ENCODE assay signal across 1 cellular context in the genomic region with DNA sequence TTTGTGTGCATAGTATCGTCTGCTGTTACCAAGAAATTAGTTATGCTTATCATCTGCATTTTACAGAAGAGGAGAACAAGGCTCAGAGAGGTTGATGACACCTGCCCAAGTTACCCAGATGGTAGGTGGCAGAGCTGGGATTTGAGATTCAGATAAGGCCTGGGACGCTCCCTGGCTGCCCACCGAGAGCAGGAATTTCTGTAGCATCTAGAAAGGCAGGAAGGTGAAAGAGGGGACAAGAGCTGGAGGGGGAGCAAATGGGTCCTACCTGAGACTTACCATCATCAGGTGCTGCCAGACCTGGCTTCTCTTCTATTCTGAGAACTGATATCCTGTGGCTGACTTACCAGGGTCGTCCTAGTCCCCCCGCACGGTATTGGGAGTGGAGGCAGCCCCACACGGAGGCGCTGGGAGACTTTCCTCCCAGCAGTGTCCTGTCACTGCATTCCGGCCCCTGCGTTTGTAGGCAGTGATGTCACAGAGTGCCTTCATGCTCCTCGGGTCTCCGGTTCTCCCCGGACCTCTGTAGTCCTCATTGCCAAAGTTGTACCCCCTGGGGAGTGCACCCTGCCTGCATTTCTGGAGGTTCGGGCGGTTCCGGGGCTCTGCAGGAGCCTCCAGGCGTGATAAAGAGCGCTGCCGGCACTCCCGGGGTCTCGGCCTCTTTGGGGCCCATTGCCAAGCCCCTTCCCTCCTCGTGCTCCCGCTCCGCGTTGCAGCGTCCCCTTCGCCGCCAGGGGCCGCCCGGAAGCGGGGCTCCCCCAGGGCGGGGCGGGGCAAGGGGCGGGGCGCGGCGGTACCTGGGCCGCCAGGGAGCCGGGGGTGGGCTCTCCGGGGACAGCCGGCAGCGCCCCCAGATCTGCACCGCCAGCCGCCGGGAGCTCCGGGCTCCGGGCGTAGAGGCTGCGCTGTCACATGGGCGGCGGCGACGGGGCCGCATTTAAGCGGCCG.
TF ChIP-seq lines count a peak whose summit lies in the region.

A gene (plus strand): TSS at position 856 of the 951 bp plus-strand sequence. CDS start 60 bp downstream, at position 916.

TF ChIP-seq in H1, 55 proteins besides CTCF, POLR2A, EP300 and RAD21:
- TF ChIP-seq ZNF274 (IDR thresholded peaks at IDR 0.05; ENCODE audit: borderline replicate concordance, extremely low read depth, low read length) (no peak), PHF8 (conservative IDR thresholded peaks at IDR 0.05; ENCODE audit: low read depth, low read length) (0 out of 2 replicates have a peak, but pooled peaks have one; percentile 28), JUN (IDR thresholded peaks at IDR 0.05; ENCODE audit: low read depth, low read length) (no peak), YY1 (IDR thresholded peaks at IDR 0.05; ENCODE audit: low read depth, low read length) (peak; percentile 13; the same call in 1 of the 2 replicates), RNF2 (IDR thresholded peaks at IDR 0.05; ENCODE audit: borderline replicate concordance, low read depth, low read length, missing control alignments, poor library complexity, severe bottlenecking) (no peak), SRF (IDR thresholded peaks at IDR 0.05; ENCODE audit: low read depth, low read length) (no peak), GABPA (IDR thresholded peaks at IDR 0.05; ENCODE audit: borderline replicate concordance, insufficient read depth, low read length) (no peak), ASH2L (IDR thresholded peaks at IDR 0.05; ENCODE audit: low read length) (peak; percentile 93), RBBP5 (IDR thresholded peaks at IDR 0.05; ENCODE audit: borderline replicate concordance, low read depth, low read length) (no peak; the same call in none of the 2 replicates), SAP30 (IDR thresholded peaks at IDR 0.05; ENCODE audit: insufficient read depth, insufficient replicate concordance, low read length) (peak; percentile 91), POU5F1 (IDR thresholded peaks at IDR 0.05; ENCODE audit: low read depth, low read length) (no peak), SP1 (IDR thresholded peaks at IDR 0.05; ENCODE audit: low read depth, low read length) (peak; percentile 21; the same call in 1 of the 2 replicates), JUND (IDR thresholded peaks at IDR 0.05; ENCODE audit: low read length) (no peak), HDAC2 (IDR thresholded peaks at IDR 0.05; ENCODE audit: borderline replicate concordance in 1 of 2, low read depth in 2 of 2, low read length in 2 of 2) (0 out of 4 replicates have a peak, but pooled peaks of 1 of the 2 experiments have one; percentile 41), SIN3A (conservative IDR thresholded peaks at IDR 0.05 in 1 of 2, IDR thresholded peaks at IDR 0.05 in 1 of 2; ENCODE audit: low read depth in 1 of 2, low read length in 2 of 2) (peak in 1 of 2 experiments; percentile 70; a peak in 2 of 4 replicates), SP4 (IDR thresholded peaks at IDR 0.05; ENCODE audit: low read length) (no peak), SIX5 (IDR thresholded peaks at IDR 0.05; ENCODE audit: low read depth, low read length) (no peak), TAF7 (optimal IDR thresholded peaks at IDR 0.05; ENCODE audit: borderline replicate concordance, low read depth, low read length) (peak; percentile 47), CREB1 (IDR thresholded peaks at IDR 0.05) (peak; percentile 5; the same call in 1 of the 2 replicates), KDM4A (IDR thresholded peaks at IDR 0.05; ENCODE audit: low read depth, low read length, severe bottlenecking) (peak; percentile 31), HDAC6 (IDR thresholded peaks at IDR 0.05; ENCODE audit: low read depth, low read length) (no peak)
- TF ChIP-seq, protein P1, sequence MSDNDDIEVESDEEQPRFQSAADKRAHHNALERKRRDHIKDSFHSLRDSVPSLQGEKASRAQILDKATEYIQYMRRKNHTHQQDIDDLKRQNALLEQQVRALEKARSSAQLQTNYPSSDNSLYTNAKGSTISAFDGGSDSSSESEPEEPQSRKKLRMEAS (IDR thresholded peaks at IDR 0.05): peak; percentile 90
- TF ChIP-seq, protein P2, sequence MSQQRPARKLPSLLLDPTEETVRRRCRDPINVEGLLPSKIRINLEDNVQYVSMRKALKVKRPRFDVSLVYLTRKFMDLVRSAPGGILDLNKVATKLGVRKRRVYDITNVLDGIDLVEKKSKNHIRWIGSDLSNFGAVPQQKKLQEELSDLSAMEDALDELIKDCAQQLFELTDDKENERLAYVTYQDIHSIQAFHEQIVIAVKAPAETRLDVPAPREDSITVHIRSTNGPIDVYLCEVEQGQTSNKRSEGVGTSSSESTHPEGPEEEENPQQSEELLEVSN (IDR thresholded peaks at IDR 0.05): peak; percentile 46; the same call in 1 of the 2 replicates
- TF ChIP-seq, protein P3, sequence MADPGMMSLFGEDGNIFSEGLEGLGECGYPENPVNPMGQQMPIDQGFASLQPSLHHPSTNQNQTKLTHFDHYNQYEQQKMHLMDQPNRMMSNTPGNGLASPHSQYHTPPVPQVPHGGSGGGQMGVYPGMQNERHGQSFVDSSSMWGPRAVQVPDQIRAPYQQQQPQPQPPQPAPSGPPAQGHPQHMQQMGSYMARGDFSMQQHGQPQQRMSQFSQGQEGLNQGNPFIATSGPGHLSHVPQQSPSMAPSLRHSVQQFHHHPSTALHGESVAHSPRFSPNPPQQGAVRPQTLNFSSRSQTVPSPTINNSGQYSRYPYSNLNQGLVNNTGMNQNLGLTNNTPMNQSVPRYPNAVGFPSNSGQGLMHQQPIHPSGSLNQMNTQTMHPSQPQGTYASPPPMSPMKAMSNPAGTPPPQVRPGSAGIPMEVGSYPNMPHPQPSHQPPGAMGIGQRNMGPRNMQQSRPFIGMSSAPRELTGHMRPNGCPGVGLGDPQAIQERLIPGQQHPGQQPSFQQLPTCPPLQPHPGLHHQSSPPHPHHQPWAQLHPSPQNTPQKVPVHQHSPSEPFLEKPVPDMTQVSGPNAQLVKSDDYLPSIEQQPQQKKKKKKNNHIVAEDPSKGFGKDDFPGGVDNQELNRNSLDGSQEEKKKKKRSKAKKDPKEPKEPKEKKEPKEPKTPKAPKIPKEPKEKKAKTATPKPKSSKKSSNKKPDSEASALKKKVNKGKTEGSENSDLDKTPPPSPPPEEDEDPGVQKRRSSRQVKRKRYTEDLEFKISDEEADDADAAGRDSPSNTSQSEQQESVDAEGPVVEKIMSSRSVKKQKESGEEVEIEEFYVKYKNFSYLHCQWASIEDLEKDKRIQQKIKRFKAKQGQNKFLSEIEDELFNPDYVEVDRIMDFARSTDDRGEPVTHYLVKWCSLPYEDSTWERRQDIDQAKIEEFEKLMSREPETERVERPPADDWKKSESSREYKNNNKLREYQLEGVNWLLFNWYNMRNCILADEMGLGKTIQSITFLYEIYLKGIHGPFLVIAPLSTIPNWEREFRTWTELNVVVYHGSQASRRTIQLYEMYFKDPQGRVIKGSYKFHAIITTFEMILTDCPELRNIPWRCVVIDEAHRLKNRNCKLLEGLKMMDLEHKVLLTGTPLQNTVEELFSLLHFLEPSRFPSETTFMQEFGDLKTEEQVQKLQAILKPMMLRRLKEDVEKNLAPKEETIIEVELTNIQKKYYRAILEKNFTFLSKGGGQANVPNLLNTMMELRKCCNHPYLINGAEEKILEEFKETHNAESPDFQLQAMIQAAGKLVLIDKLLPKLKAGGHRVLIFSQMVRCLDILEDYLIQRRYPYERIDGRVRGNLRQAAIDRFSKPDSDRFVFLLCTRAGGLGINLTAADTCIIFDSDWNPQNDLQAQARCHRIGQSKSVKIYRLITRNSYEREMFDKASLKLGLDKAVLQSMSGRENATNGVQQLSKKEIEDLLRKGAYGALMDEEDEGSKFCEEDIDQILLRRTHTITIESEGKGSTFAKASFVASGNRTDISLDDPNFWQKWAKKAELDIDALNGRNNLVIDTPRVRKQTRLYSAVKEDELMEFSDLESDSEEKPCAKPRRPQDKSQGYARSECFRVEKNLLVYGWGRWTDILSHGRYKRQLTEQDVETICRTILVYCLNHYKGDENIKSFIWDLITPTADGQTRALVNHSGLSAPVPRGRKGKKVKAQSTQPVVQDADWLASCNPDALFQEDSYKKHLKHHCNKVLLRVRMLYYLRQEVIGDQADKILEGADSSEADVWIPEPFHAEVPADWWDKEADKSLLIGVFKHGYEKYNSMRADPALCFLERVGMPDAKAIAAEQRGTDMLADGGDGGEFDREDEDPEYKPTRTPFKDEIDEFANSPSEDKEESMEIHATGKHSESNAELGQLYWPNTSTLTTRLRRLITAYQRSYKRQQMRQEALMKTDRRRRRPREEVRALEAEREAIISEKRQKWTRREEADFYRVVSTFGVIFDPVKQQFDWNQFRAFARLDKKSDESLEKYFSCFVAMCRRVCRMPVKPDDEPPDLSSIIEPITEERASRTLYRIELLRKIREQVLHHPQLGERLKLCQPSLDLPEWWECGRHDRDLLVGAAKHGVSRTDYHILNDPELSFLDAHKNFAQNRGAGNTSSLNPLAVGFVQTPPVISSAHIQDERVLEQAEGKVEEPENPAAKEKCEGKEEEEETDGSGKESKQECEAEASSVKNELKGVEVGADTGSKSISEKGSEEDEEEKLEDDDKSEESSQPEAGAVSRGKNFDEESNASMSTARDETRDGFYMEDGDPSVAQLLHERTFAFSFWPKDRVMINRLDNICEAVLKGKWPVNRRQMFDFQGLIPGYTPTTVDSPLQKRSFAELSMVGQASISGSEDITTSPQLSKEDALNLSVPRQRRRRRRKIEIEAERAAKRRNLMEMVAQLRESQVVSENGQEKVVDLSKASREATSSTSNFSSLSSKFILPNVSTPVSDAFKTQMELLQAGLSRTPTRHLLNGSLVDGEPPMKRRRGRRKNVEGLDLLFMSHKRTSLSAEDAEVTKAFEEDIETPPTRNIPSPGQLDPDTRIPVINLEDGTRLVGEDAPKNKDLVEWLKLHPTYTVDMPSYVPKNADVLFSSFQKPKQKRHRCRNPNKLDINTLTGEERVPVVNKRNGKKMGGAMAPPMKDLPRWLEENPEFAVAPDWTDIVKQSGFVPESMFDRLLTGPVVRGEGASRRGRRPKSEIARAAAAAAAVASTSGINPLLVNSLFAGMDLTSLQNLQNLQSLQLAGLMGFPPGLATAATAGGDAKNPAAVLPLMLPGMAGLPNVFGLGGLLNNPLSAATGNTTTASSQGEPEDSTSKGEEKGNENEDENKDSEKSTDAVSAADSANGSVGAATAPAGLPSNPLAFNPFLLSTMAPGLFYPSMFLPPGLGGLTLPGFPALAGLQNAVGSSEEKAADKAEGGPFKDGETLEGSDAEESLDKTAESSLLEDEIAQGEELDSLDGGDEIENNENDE (IDR thresholded peaks at IDR 0.05; ENCODE audit: insufficient replicate concordance, low read length): no peak
TF ChIP-seq in H1: peak in this region for 12.
